In the genomic region with DNA sequence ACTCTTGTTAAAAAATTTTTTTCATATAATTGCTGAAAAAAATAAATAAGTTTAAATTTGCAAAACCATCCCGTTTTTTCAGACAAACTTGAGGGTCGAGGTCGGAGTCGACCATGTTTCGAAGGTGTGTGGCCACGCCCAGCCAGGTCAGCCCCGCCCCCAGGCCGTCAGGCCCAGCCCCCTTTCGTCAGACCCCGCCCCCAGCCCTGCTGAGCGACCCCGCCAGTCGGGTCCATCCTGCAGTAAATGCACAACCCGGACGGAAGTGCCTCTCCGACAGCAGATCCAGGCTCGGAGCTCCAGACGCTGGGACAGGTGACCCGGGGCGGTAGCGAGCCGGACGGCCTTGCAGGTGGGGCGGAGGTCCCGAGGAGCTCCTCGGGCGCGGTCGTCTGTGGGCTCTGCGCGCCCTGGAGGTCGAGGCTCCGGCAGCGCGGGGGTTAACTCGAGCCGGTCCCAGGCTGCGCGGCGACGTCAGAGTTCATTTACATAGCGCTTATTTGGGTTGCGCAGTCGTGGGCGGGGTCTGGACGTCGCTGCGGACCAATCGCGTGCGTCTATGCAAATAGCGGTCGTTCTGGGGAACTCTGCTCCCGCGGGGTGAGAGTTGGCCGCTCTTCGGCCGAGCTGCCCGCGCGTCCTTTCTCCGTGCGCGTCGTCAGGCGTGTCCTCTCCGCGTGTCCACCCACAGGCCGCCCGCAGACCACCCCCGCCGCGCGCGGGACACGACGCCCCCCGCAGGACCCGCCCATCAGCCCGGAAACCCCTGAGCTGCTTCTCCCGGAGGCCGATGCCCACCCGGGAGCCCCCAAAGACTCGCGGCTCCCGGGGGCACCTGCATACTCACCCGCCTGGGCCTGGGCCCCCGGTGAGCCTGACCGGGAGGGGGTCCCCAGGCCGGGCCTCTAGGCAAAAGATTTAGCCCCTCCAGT, we compare ENCODE assay signal across 8 cellular contexts. TPM values are rescaled to one million over a fixed set of nuclear protein-coding genes. Genes with fewer than 3 reads are reported as not detected.
DNase-seq lines count a peak whose midpoint lies in the region; ATAC-seq, FAIRE-seq and TF ChIP-seq lines count a peak whose summit lies in the region.

A gene with protein sequence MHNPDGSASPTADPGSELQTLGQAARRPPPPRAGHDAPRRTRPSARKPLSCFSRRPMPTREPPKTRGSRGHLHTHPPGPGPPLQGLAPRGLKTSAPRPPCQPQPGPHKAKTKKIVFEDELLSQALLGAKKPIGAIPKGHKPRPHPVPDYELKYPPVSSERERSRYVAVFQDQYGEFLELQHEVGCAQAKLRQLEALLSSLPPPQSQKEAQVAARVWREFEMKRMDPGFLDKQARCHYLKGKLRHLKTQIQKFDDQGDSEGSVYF (plus strand): TSS at position 225 of the 932 bp plus-strand sequence. CDS start 22 bp downstream, at position 247.

- H3K27ac ChIP-seq in pancreas (peak within 1 kb of the TSS; percentile 77 to 91 (median 84)), tibial artery (peak within 1 kb of the TSS; percentile 89 to 94)

- TF ChIP-seq CTCF in pancreas (IDR thresholded peaks at IDR 0.05) (no peak), tibial artery (IDR thresholded peaks at IDR 0.05) (peak in 1 of 2 experiments; percentile 24)

- ATAC-seq in HG02798 (IDR thresholded peaks at IDR 0.05; ENCODE audit: poor library complexity, unreplicated experiment) (peak; percentile 93), Right ventricle myocardium superior (ENCODE audit: poor library complexity) (peak; percentile 97), pancreas (peak; percentile 93 to 97 (median 94))

- H3K4me1 ChIP-seq in pancreas: no peaks in the 10 kb centered on the region
- H3K4me1 ChIP-seq in tibial artery: peaks cover 0 to 18% (median 10%) of the 10 kb centered on the region in 4 donors

- FAIRE-seq in GM12891 (lab: Jason Lieb, UNC) (peak; percentile 96), pancreas (lab: Jason Lieb, UNC) (no peak)

- peak; percentile 79 for TF ChIP-seq POLR2A in GM12891 (IDR thresholded peaks at IDR 0.05; ENCODE audit: low read depth, low read length)

- H3K4me3 ChIP-seq in pancreas (peak within 1 kb of the TSS; percentile 47 to 65 (median 64)), tibial artery (peak within 1 kb of the TSS; percentile 65 to 73)

- DNase-seq in GM12891 (ENCODE audit: insufficient read length, low spot score) (peak; percentile 94), NCI-H1436 (lab: John Stamatoyannopoulos, UW) (peak; percentile 97), SW480 (ENCODE audit: low spot score) (peak; percentile 98), Right ventricle myocardium superior (peak; percentile 100), pancreas (peak; percentile 97 to 99 (median 98)), tibial artery (peak; percentile 99)
- DNase-seq in activated naive CD8-positive, alpha-beta T cell treated with anti-CD3 and anti-CD28 coated beads, Interleukin-2, amount 50 U/mL, for 16 hours (ENCODE audit: low read depth, low spot score): peak; percentile 93

- H3K9me3 ChIP-seq in pancreas (no peaks in the 10 kb centered on the region), tibial artery (no peaks in the 10 kb centered on the region)

- H3K36me3 ChIP-seq in pancreas (no peaks in the 10 kb centered on the region), tibial artery (peaks cover 0 to 26% (median 9%) of the 10 kb centered on the region in 3 donors)

- intact Hi-C loops in Right ventricle myocardium superior (cut with DNase I): no loop called here
- intact Hi-C loops in pancreas (cut with DNase I): no loop called here
- intact Hi-C loops in tibial artery (cut with DNase I; ENCODE audit: low total_unique reads): no loop called here

- no peaks in the 10 kb centered on the region for H3K27me3 ChIP-seq in pancreas
- no peaks in the 10 kb centered on the region for H3K27me3 ChIP-seq in tibial artery

- WGBS in pancreas, 2 donors: 0% methylated on average over 72 to 90 of the region's 90 CpGs

TF ChIP-seq in GM12891, 5 proteins besides CTCF, POLR2A, EP300 and RAD21:
- TF ChIP-seq SPI1 (IDR thresholded peaks at IDR 0.05; ENCODE audit: low read depth, low read length) (no peak), PAX5 (IDR thresholded peaks at IDR 0.05; ENCODE audit: insufficient read depth, low read length, severe bottlenecking) (no peak), TAF1 (IDR thresholded peaks at IDR 0.05; ENCODE audit: low read depth, low read length) (peak; percentile 63; the same call in 1 of the 2 replicates), POU2F2 (IDR thresholded peaks at IDR 0.05; ENCODE audit: low read depth, low read length) (peak; percentile 99), POLR2AphosphoS5 (IDR thresholded peaks at IDR 0.05; ENCODE audit: low read depth, low read length) (peak; percentile 82)

RNA-seq across cellular contexts. Expression of the gene that starts here (rescaled TPM):
- 10.6 TPM for polyA plus RNA-seq in GM12891 (2012; ENCODE audit: low read depth, missing spikeins)
- total RNA-seq in Right ventricle myocardium superior (22.4 TPM), pancreas (10 to 100 TPM; 13.4 to 19.6 (median 16.9) TPM)
- polyA plus RNA-seq in pancreas: 10 to 100 TPM; 20.9 to 28.4 TPM

Comparison
In these comparisons a context has a peak if more than half of its experiments do, and no peak if none do; other contexts are left out.
1. Peak in every context shown above with its lines: DNase-seq, ATAC-seq, H3K4me3 ChIP-seq and H3K27ac ChIP-seq.